In genomic region chr3:119604878-119605277, GRCh38 we compare ENCODE assay signal across 23 cellular contexts. TPM values are rescaled to one million over a fixed set of nuclear protein-coding genes. Genes with fewer than 3 reads are reported as not detected.
DNase-seq lines count a peak whose midpoint lies in the region; ATAC-seq, FAIRE-seq and TF ChIP-seq lines count a peak whose summit lies in the region.
"Had no signal": no experiment of that assay in that cellular context is flagged by ENCODE, and none has a peak within 500 bp of the region (broad histone marks: within the 10 kb centered on the region; RNA-seq: fewer than 3 reads in every experiment).

No MANE protein-coding gene starts in this region.

- TF ChIP-seq CTCF in bronchial epithelial cell (IDR thresholded peaks at IDR 0.05; ENCODE audit: insufficient read depth, low read length, severe bottlenecking) (no peak), osteoblast (IDR thresholded peaks at IDR 0.05; ENCODE audit: extremely low read depth, low read depth, low read length) (no peak)

- no peaks in the 10 kb centered on the region for H3K79me2 ChIP-seq in osteoblast (ENCODE audit: insufficient read depth, low read length)

- H3K36me3 ChIP-seq in bronchial epithelial cell (ENCODE audit: control insufficient read depth, insufficient read depth, low read length) (no peaks in the 10 kb centered on the region), osteoblast (ENCODE audit: insufficient read depth, low read length) (no peaks in the 10 kb centered on the region)
- H3K36me3 ChIP-seq: neutrophil, sigmoid colon, uterus had no signal

- ATAC-seq in activated CD4-positive, CD25-positive, alpha-beta regulatory T cell treated with anti-CD3 and anti-CD28 coated beads, Interleukin-2, amount 50 U/mL, for 24 hours = peak; percentile 75 to 85
- ATAC-seq: Panc1; stimulated activated memory B cell treated with anti-CD40 and anti-IgM and Interleukin-4, amounts not matched to agents 10 μg/mL and 1 μg/mL and 100 μg/mL, for 72 hours had no signal

- no peak for DNase-seq in activated CD4-positive, CD25-positive, alpha-beta regulatory T cell (lab: John Stamatoyannopoulos, UW)
- DNase-seq in RCC 7860 (ENCODE audit: low spot score) (peak; percentile 12), bronchial epithelial cell (ENCODE audit: low read depth) (peak; percentile 42), osteoblast (ENCODE audit: insufficient read length, low spot score, missing footprints) (peak; percentile 83), NCI-H345 (lab: John Stamatoyannopoulos, UW) (no peak), activated gamma-delta T cell (lab: John Stamatoyannopoulos, UW) (no peak)
- no peak for DNase-seq in stimulated activated CD4-positive, alpha-beta T cell treated with anti-CD3 and anti-CD28 coated beads, Interleukin-4, amount 100 ng/mL, for 4 hours
- DNase-seq: 8988T; activated CD4-positive, alpha-beta T cell treated with anti-CD3 and anti-CD28 coated beads, Interleukin-2, amount 10 ng/mL, durations not matched to agents 24 days and 14 days; CD4-positive, alpha-beta T cell; effector CD8-positive, alpha-beta T cell; NCI-H1694 treated with DMSO at 0.1 percent for 48 hours; NCI-H526; sigmoid colon; uterus had no signal

- FAIRE-seq in RCC 7860 (lab: Jason Lieb, UNC) = peak; percentile 29
- FAIRE-seq in bronchial epithelial cell (lab: Jason Lieb, UNC) = no peak

- H3K4me1 ChIP-seq in osteoblast (ENCODE audit: insufficient read depth, low read length) = peaks cover 5% of the 10 kb centered on the region
- H3K4me1 ChIP-seq: sigmoid colon, uterus had no signal

- no peaks in the 10 kb centered on the region for H4K20me1 ChIP-seq in osteoblast (ENCODE audit: insufficient read depth, low read length)

- H3K9me3 ChIP-seq in osteoblast (ENCODE audit: low read depth, low read length) = no peaks in the 10 kb centered on the region
- H3K9me3 ChIP-seq: neutrophil, sigmoid colon, uterus had no signal

- H2AFZ ChIP-seq in osteoblast (ENCODE audit: low read length) = peak overlapping the region; percentile 33

- H3K27me3 ChIP-seq in bronchial epithelial cell (ENCODE audit: control insufficient read depth, insufficient read depth, low read length) (peaks cover 2% of the 10 kb centered on the region), osteoblast (ENCODE audit: insufficient read depth, low read length) (peaks cover 5% of the 10 kb centered on the region)
- H3K27me3 ChIP-seq: neutrophil, sigmoid colon, uterus had no signal

- H3K4me2 ChIP-seq in osteoblast (ENCODE audit: insufficient read depth, low read length) = no peak overlapping the region
- H3K4me2 ChIP-seq: KMS-11 had no signal

- no peak overlapping the region for H3K27ac ChIP-seq in osteoblast (ENCODE audit: low read depth, low read length)
- H3K27ac ChIP-seq: KMS-11, neutrophil, sigmoid colon, uterus had no signal

- H3K4me3 ChIP-seq in bronchial epithelial cell (ENCODE audit: low read depth, low read length) (no peak overlapping the region), osteoblast (ENCODE audit: insufficient read depth, low read length) (no peak overlapping the region)
- H3K4me3 ChIP-seq: sigmoid colon, uterus had no signal

RNA-seq across cellular contexts. Expression of gene PLA1A, which starts 7.2 kb away (rescaled TPM):
- total RNA-seq in bronchial epithelial cell (not detected in 2 replicates), osteoblast (under 0.01 and 0.36 TPM in 2 replicates)
- total RNA-seq: activated T-helper 2 cell treated with anti-CD3 and anti-CD28 coated beads, Interferon-gamma antibody, Interleukin-2, Interleukin-4, amounts not matched to agents 10 μg/mL and 5 μg/mL and 100 μg/mL, durations not matched to agents 14 hours and 24 hours and 36 hours; CD4-positive, alpha-beta T cell; G401; T-helper 2 cell treated with Interferon-gamma antibody and Interleukin-4, amounts not matched to agents 100 ng/mL and 5 ng/mL, for 36 hours had no signal

RNA-seq across cellular contexts. Expression of gene ADPRH, which starts 25.6 kb away (rescaled TPM):
- total RNA-seq in bronchial epithelial cell = 0.53 and 2.7 TPM in 2 replicates
- 7.2 and 8.3 TPM in 2 replicates for total RNA-seq in osteoblast
- total RNA-seq: G401 had no signal

RNA-seq across cellular contexts. Expression of gene CD80, which starts 45.5 kb away (rescaled TPM):
- total RNA-seq in bronchial epithelial cell = not detected in 2 replicates
- total RNA-seq in osteoblast = 2.5 and 3.2 TPM in 2 replicates
- total RNA-seq: G401 had no signal

RNA-seq across cellular contexts. Expression of gene POPDC2, which starts 55.5 kb away (rescaled TPM):
- total RNA-seq in bronchial epithelial cell (0.26 TPM in 1 of 2 replicates, not detected in the other), osteoblast (1.1 and 1.8 TPM in 2 replicates)
- total RNA-seq: G401 had no signal

Comparison
In these comparisons a context has a peak if more than half of its experiments do, and no peak if none do; other contexts are left out.
1. DNase-seq: peak in RCC 7860 (single experiment), bronchial epithelial cell (single experiment) and osteoblast (single experiment); none in activated CD4-positive, CD25-positive, alpha-beta regulatory T cell (0 of 4), NCI-H345 (single experiment), stimulated activated CD4-positive, alpha-beta T cell treated with anti-CD3 and anti-CD28 coated beads, Interleukin-4, amount 100 ng/mL, for 4 hours (0 of 2) and activated gamma-delta T cell (single experiment).